Comparison of ENCODE assay signal across 8 cellular contexts in genomic region chr5:172854451-172854871, GRCh38. TPM values are rescaled to one million over a fixed set of nuclear protein-coding genes. Genes with fewer than 3 reads are reported as not detected.
DNase-seq lines count a peak whose midpoint lies in the region; ATAC-seq and TF ChIP-seq lines count a peak whose summit lies in the region.

No MANE protein-coding gene starts in this region.

- no peaks in the 10 kb centered on the region for H3K27me3 ChIP-seq in CD4-positive, CD25-positive, alpha-beta regulatory T cell (ENCODE audit: control insufficient read depth, insufficient read depth, low read length)
- H3K27me3 ChIP-seq in right atrium auricular region (no peaks in the 10 kb centered on the region), gastrocnemius medialis (no peaks in the 10 kb centered on the region)

- BruUV-seq in OCI-LY7 (replicated peaks; lab: Mats Ljungman, UMichigan): no TSS peak

- H3K4me2 ChIP-seq in OCI-LY7 (ENCODE audit: low read length): no peak overlapping the region

- CTCF ChIA-PET in OCI-LY7 (lab: Charles Lee; ENCODE audit: unreplicated experiment): interaction anchor here (0.6 kb wide), 1 partner anchor 10 kb away, joined by 3 read pairs; no protein-coding TSS in a partner anchor

- peaks cover 37% of the 10 kb centered on the region; the same call in 1 of the 2 replicates for H3K79me2 ChIP-seq in OCI-LY7 (ENCODE audit: insufficient read depth, low read depth, low read length)

- no peak overlapping the region for H2AFZ ChIP-seq in OCI-LY7 (ENCODE audit: low read length)

- no peak overlapping the region for H3K27ac ChIP-seq in CD4-positive, CD25-positive, alpha-beta regulatory T cell (ENCODE audit: insufficient read depth, low read length, poor library complexity, severe bottlenecking)
- H3K27ac ChIP-seq in right atrium auricular region: peak overlapping the region; percentile 79 to 85
- peak overlapping the region; percentile 70 to 97 (median 74) for H3K27ac ChIP-seq in gastrocnemius medialis
- H3K27ac ChIP-seq in OCI-LY7 (ENCODE audit: low read depth, low read length, poor library complexity, severe bottlenecking): no peak overlapping the region

- TF ChIP-seq CTCF in right atrium auricular region (IDR thresholded peaks at IDR 0.05): no peak
- no peak for TF ChIP-seq CTCF in gastrocnemius medialis (IDR thresholded peaks at IDR 0.05 in 4 of 5, conservative IDR thresholded peaks at IDR 0.05 in 1 of 5)
- TF ChIP-seq CTCF in OCI-LY7 (conservative IDR thresholded peaks at IDR 0.05; ENCODE audit: low read length): no peak

- no peaks in the 10 kb centered on the region for H3K9me2 ChIP-seq in OCI-LY7 (ENCODE audit: insufficient read depth, low read length)

- H3K4me1 Mint-ChIP-seq in CD4-positive, CD25-positive, alpha-beta regulatory T cell: peaks cover 5 to 57% (median 19%) of the 10 kb centered on the region in 4 donors
- H3K4me1 Mint-ChIP-seq in activated naive CD8-positive, alpha-beta T cell (ENCODE audit: low read depth): peaks cover 49% of the 10 kb centered on the region

- TF ChIP-seq POLR2A in gastrocnemius medialis (IDR thresholded peaks at IDR 0.05): no peak

- H3K9me3 ChIP-seq in CD4-positive, CD25-positive, alpha-beta regulatory T cell (ENCODE audit: control insufficient read depth in 2 of 2, low read length in 2 of 2): no peaks in the 10 kb centered on the region
- no peaks in the 10 kb centered on the region for H3K9me3 ChIP-seq in right atrium auricular region
- H3K9me3 ChIP-seq in gastrocnemius medialis: no peaks in the 10 kb centered on the region
- no peaks in the 10 kb centered on the region for H3K9me3 ChIP-seq in OCI-LY7 (ENCODE audit: low read length)

- ATAC-seq in CD4-positive, CD25-positive, alpha-beta regulatory T cell (ENCODE audit: low read depth in 2 of 2): peak in 1 of 2 donors; percentile 33
- peak; percentile 2 to 7 for ATAC-seq in gastrocnemius medialis
- ATAC-seq in GM21515 (IDR thresholded peaks at IDR 0.05; ENCODE audit: unreplicated experiment): no peak

- peaks cover 8% of the 10 kb centered on the region; the same call in 1 of the 2 replicates for H4K20me1 ChIP-seq in OCI-LY7 (ENCODE audit: insufficient read depth, low read length)

- DNase-seq in CD4-positive, CD25-positive, alpha-beta regulatory T cell: no peak
- DNase-seq in right atrium auricular region (ENCODE audit: low spot score): peak; percentile 86
- DNase-seq in gastrocnemius medialis: no peak
- DNase-seq in OCI-LY7 (ENCODE audit: low spot score): no peak
- no peak for DNase-seq in NCI-H1694 (lab: John Stamatoyannopoulos, UW)
- DNase-seq in NCI-H2107 (lab: John Stamatoyannopoulos, UW): no peak

- intact Hi-C loops in gastrocnemius medialis (cut with DNase I; ENCODE audit: low total_unique reads): no loop called here
- intact Hi-C loops in OCI-LY7 (cut with micrococcal nuclease; ENCODE audit: unreplicated experiment): loop anchor here (5.0 kb wide), 1 partner anchor 137 kb away; no protein-coding TSS in a partner anchor

- H3K27ac Mint-ChIP-seq in CD4-positive, CD25-positive, alpha-beta regulatory T cell: peak overlapping the region; percentile 32 to 76 (median 73)
- H3K27ac Mint-ChIP-seq in activated naive CD8-positive, alpha-beta T cell: peak overlapping the region; percentile 66

- H3K4me1 ChIP-seq in CD4-positive, CD25-positive, alpha-beta regulatory T cell (ENCODE audit: control insufficient read depth, insufficient read depth, low read length, poor library complexity, severe bottlenecking): no peaks in the 10 kb centered on the region
- H3K4me1 ChIP-seq in right atrium auricular region (peaks cover 2 to 74% of the 10 kb centered on the region in 2 donors), gastrocnemius medialis (peaks cover 52 to 73% of the 10 kb centered on the region in 2 donors), OCI-LY7 (ENCODE audit: insufficient read depth, low read length, poor library complexity, severe bottlenecking) (peaks cover 22% of the 10 kb centered on the region)

- no peak overlapping the region for H3K4me3 ChIP-seq in CD4-positive, CD25-positive, alpha-beta regulatory T cell (ENCODE audit: low read depth, low read length)
- H3K4me3 ChIP-seq in right atrium auricular region (no peak overlapping the region), gastrocnemius medialis (no peak overlapping the region), OCI-LY7 (ENCODE audit: low read depth, low read length, poor library complexity, severe bottlenecking) (no peak overlapping the region)

- no peak overlapping the region for H3K4me3 Mint-ChIP-seq in CD4-positive, CD25-positive, alpha-beta regulatory T cell
- H3K4me3 Mint-ChIP-seq in activated naive CD8-positive, alpha-beta T cell: no peak overlapping the region

- in situ Hi-C loops in gastrocnemius medialis (cut with MboI; ENCODE audit: low sequenced_read_pairs in 4 of 4): no loop called here

- peaks cover 23% of the 10 kb centered on the region for H3K36me3 Mint-ChIP-seq in CD4-positive, CD25-positive, alpha-beta regulatory T cell
- H3K36me3 Mint-ChIP-seq in activated naive CD8-positive, alpha-beta T cell: peaks cover 8% of the 10 kb centered on the region

- no peaks in the 10 kb centered on the region for H3K27me3 Mint-ChIP-seq in CD4-positive, CD25-positive, alpha-beta regulatory T cell
- no peaks in the 10 kb centered on the region for H3K27me3 Mint-ChIP-seq in activated naive CD8-positive, alpha-beta T cell

- no peaks in the 10 kb centered on the region for H3K36me3 ChIP-seq in CD4-positive, CD25-positive, alpha-beta regulatory T cell (ENCODE audit: control insufficient read depth, insufficient read depth, low read length)
- H3K36me3 ChIP-seq in right atrium auricular region (no peaks in the 10 kb centered on the region), gastrocnemius medialis (no peaks in the 10 kb centered on the region), OCI-LY7 (ENCODE audit: insufficient read depth, low read length) (peaks cover 7% of the 10 kb centered on the region; the same call in 1 of the 2 replicates)

- POLR2A ChIA-PET in OCI-LY7 (lab: Charles Lee): no interaction called here

- H3K9me3 Mint-ChIP-seq in CD4-positive, CD25-positive, alpha-beta regulatory T cell: peaks cover 0 to 2% (median 0%) of the 10 kb centered on the region in 7 donors
- H3K9me3 Mint-ChIP-seq in activated naive CD8-positive, alpha-beta T cell (ENCODE audit: low read depth): no peaks in the 10 kb centered on the region

RNA-seq across cellular contexts. Expression of gene ERGIC1, which starts 20.4 kb away (rescaled TPM):
- 58.4 TPM for total RNA-seq in CD4-positive, CD25-positive, alpha-beta regulatory T cell
- 10 to 100 TPM; 15.7 to 20.2 (median 18.4) TPM for polyA plus RNA-seq in CD4-positive, CD25-positive, alpha-beta regulatory T cell
- total RNA-seq in right atrium auricular region (100 to 1,000 TPM in 1 of 2 donors, 10 to 100 TPM in 1; 70.7 to 113 TPM), gastrocnemius medialis (100 to 1,000 TPM in 1 of 4 donors, 10 to 100 TPM in 3; 54.4 to 108 (median 88.0) TPM), OCI-LY7 (2022) (178 and 201 TPM in 2 replicates)
- 101 and 125 TPM in 2 replicates for total RNA-seq in OCI-LY7 (2014; rRNA removed; shearing (Covaris generic))

Comparison
In these comparisons a context has a peak if more than half of its experiments do, and no peak if none do; other contexts are left out.
1. H3K27ac ChIP-seq: peak in right atrium auricular region (2 of 2) and gastrocnemius medialis (4 of 4); none in CD4-positive, CD25-positive, alpha-beta regulatory T cell (single experiment) and OCI-LY7 (single experiment).